Comparison of ENCODE assay signal across 11 cellular contexts in the genomic region with DNA sequence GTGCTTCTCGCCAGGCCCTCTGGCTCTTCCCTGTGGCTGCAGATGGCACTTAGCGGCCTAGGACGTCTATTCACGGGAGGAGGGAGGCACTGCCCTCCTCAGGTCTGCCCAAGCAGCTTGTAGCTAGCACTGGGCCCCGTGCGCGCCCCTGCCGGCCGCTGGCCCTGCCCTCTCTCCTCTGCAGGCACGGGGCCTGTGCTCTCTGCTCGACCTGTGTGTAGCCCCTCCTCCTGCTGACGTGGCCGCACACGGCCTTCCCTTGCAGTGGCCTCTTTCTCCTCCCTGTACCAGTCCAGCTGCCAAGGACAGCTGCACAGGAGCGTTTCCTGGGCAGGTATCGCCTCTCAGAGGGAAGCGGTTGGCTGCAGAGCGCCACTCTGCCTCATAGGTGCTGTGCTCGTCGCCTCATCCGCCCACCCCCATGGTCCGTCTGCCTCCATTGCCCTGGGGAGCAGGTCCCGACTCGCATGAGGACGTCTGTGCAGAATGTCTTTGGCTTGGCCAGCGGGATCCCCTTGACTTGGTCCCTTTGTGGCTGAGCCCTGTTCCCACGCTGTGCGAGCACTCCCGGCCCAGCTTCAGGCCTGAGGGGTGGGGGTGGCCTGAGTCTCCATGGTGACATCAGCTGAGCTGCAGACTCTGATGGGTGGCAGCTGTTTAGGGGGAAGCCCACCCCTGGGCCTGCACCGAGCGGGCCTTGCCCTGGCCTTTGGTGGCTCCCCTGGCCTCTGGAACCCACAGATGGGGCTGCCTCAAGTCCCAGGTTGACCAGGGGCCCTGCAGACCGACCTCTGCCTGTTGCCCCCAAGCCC. TPM values are rescaled to one million over a fixed set of nuclear protein-coding genes. Genes with fewer than 3 reads are reported as not detected.
A peak's percentile ranks its signal among the peaks of the same experiment; 100 is the strongest.
DNase-seq lines count a peak whose midpoint lies in the region; ATAC-seq and TF ChIP-seq lines count a peak whose summit lies in the region.
"Had no signal": no experiment of that assay in that cellular context is flagged by ENCODE, and none has a peak within 500 bp of the region (broad histone marks: within the 10 kb centered on the region; RNA-seq: fewer than 3 reads in every experiment).

No MANE protein-coding gene starts in this region.

- H4K20me1 ChIP-seq in osteoblast (ENCODE audit: insufficient read depth, low read length) = peaks cover 8% of the 10 kb centered on the region

- ATAC-seq in GM21367 (IDR thresholded peaks at IDR 0.05; ENCODE audit: unreplicated experiment) = no peak
- no peak for ATAC-seq in GM18907 (IDR thresholded peaks at IDR 0.05; ENCODE audit: unreplicated experiment)
- ATAC-seq in GM18511 (IDR thresholded peaks at IDR 0.05; ENCODE audit: unreplicated experiment) = no peak

- H2AFZ ChIP-seq in osteoblast (ENCODE audit: low read length) = no peak overlapping the region

- no peak overlapping the region for H3K4me2 ChIP-seq in osteoblast (ENCODE audit: insufficient read depth, low read length)

- TF ChIP-seq CTCF in fibroblast of pulmonary artery (IDR thresholded peaks at IDR 0.05; ENCODE audit: low read length, missing control alignments) (no peak), osteoblast (IDR thresholded peaks at IDR 0.05; ENCODE audit: extremely low read depth, low read depth, low read length) (no peak)

- H3K27me3 ChIP-seq in osteoblast (ENCODE audit: insufficient read depth, low read length) = no peaks in the 10 kb centered on the region

- H3K27ac ChIP-seq in osteoblast (ENCODE audit: low read depth, low read length) = no peak overlapping the region

- no peaks in the 10 kb centered on the region for H3K4me1 ChIP-seq in osteoblast (ENCODE audit: insufficient read depth, low read length)

- H3K9me3 ChIP-seq in osteoblast (ENCODE audit: low read depth, low read length) = no peaks in the 10 kb centered on the region

- H3K4me3 ChIP-seq in fibroblast of pulmonary artery (replicated peaks; ENCODE audit: low read depth, low read length) (no peak overlapping the region), osteoblast (ENCODE audit: insufficient read depth, low read length) (no peak overlapping the region)

- peaks cover 42% of the 10 kb centered on the region for H3K36me3 ChIP-seq in osteoblast (ENCODE audit: insufficient read depth, low read length)

- DNase-seq in DMS53 (lab: John Stamatoyannopoulos, UW) = peak; percentile 98
- peak; percentile 94 for DNase-seq in NCI-H510A treated with DMSO at 0.1 percent for 48 hours (lab: John Stamatoyannopoulos, UW)
- DNase-seq in fibroblast of pulmonary artery (ENCODE audit: low read depth) = peak; percentile 44
- DNase-seq in osteoblast (ENCODE audit: insufficient read length, low spot score, missing footprints) = peak; percentile 93
- DNase-seq in putamen (ENCODE audit: low spot score) = no peak
- DNase-seq: activated T-cell treated with anti-CD3 and anti-CD28 coated beads, Interleukin-2, amount 50 U/mL, for 48 hours; cortex of kidney; NCI-H748 treated with DMSO at 0.1 percent for 48 hours had no signal

- H3K79me2 ChIP-seq in osteoblast (ENCODE audit: insufficient read depth, low read length) = no peaks in the 10 kb centered on the region

RNA-seq across cellular contexts. Expression of a gene that starts 34.6 kb away (rescaled TPM):
- 73.1 and 78.9 TPM in 2 replicates for total RNA-seq in osteoblast

RNA-seq across cellular contexts. Expression of a gene that starts 34.7 kb away (rescaled TPM):
- total RNA-seq in osteoblast = 22.8 and 24.8 TPM in 2 replicates

RNA-seq across cellular contexts. Expression of a gene that starts 53.3 kb away (rescaled TPM):
- 139 and 180 TPM in 2 replicates for total RNA-seq in osteoblast

RNA-seq across cellular contexts. Expression of a gene that starts 55.7 kb away (rescaled TPM):
- total RNA-seq in osteoblast = 26.8 and 33.7 TPM in 2 replicates
